20 cellular contexts compared by ENCODE assay signal in genomic region chr18:55287146-55287806, GRCh38.
DNase-seq lines count a peak whose midpoint lies in the region; ATAC-seq and TF ChIP-seq lines count a peak whose summit lies in the region.
"Had no signal": no experiment of that assay in that cellular context is flagged by ENCODE, and none has a peak within 500 bp of the region (broad histone marks: within the 10 kb centered on the region; RNA-seq: fewer than 3 reads in every experiment).

No MANE protein-coding gene starts in this region.

- H3K9me3 ChIP-seq in right atrium auricular region (no peaks in the 10 kb centered on the region), thyroid gland (no peaks in the 10 kb centered on the region), HAP-1 (no peaks in the 10 kb centered on the region)
- H3K9me3 ChIP-seq: tibial nerve had no signal

- H3K27me3 ChIP-seq in right atrium auricular region = no peaks in the 10 kb centered on the region
- H3K27me3 ChIP-seq in thyroid gland = no peaks in the 10 kb centered on the region
- H3K27me3 ChIP-seq in HAP-1 (ENCODE audit: low read depth) = no peaks in the 10 kb centered on the region
- H3K27me3 ChIP-seq: tibial nerve had no signal

- TF ChIP-seq POLR2A in thyroid gland (IDR thresholded peaks at IDR 0.05) = no peak

- H3K4me3 ChIP-seq in right atrium auricular region = no peak overlapping the region
- H3K4me3 ChIP-seq in thyroid gland (replicated peaks in 1 of 3) = no peak overlapping the region
- H3K4me3 ChIP-seq in HAP-1 = no peak overlapping the region
- H3K4me3 ChIP-seq: tibial nerve had no signal

- peak; percentile 2 to 87 (median 62) for DNase-seq in NCI-H1417 (lab: John Stamatoyannopoulos, UW)
- no peak for DNase-seq in NCI-H1417 treated with DMSO at 0.1 percent for 48 hours (lab: John Stamatoyannopoulos, UW)
- DNase-seq in WTC11 (ENCODE audit: low spot score) = no peak
- DNase-seq in right atrium auricular region (ENCODE audit: low spot score) = no peak
- peak; percentile 18 to 27 for DNase-seq in thyroid gland
- DNase-seq in EL = no peak
- DNase-seq in HAP-1 (ENCODE audit: low spot score in 2 of 2) = no peak
- DNase-seq: 8988T; activated CD4-positive, alpha-beta T cell treated with anti-CD3 and anti-CD28 coated beads, Interleukin-2, amount 10 ng/mL, durations not matched to agents 7 days and 5 days; activated T-cell treated with anti-CD3 and anti-CD28 coated beads, Interleukin-2, amount 50 U/mL, for 48 hours; CD4-positive, alpha-beta T cell; erythroblast; naive B cell; NCI-H1105; NCI-H526; stimulated activated CD4-positive, alpha-beta T cell treated with anti-CD3 and anti-CD28 coated beads, Interleukin-1b, Interleukin-23, amount 100 ng/mL, for 48 hours had no signal

- no peaks in the 10 kb centered on the region for H3K9me3 Mint-ChIP-seq in WTC11
- H3K9me3 Mint-ChIP-seq: activated CD4-positive, alpha-beta T cell treated with anti-CD3 and anti-CD28 coated beads, Interleukin-2, amount 10 ng/mL, durations not matched to agents 7 days and 5 days; CD4-positive, alpha-beta T cell; central memory CD8-positive, alpha-beta T cell; naive B cell had no signal

- no peaks in the 10 kb centered on the region for H3K36me3 Mint-ChIP-seq in WTC11

- H3K27ac ChIP-seq in right atrium auricular region (peak overlapping the region; percentile 9 to 28), thyroid gland (no peak overlapping the region)
- H3K27ac ChIP-seq: tibial nerve had no signal

- POLR2A ChIA-PET in WTC11 (lab: Charles Lee) = no interaction called here

- WGBS in thyroid gland, 2 donors = 53 to 61% methylated on average over 11 of the region's 11 CpGs

- H3K4me3 Mint-ChIP-seq in WTC11 = no peak overlapping the region
- H3K4me3 Mint-ChIP-seq: activated CD4-positive, alpha-beta T cell treated with anti-CD3 and anti-CD28 coated beads, Interleukin-2, amount 10 ng/mL, durations not matched to agents 7 days and 5 days; CD4-positive, alpha-beta T cell; central memory CD8-positive, alpha-beta T cell had no signal

- H3K27me3 Mint-ChIP-seq in WTC11 (ENCODE audit: low read depth) = no peaks in the 10 kb centered on the region
- H3K27me3 Mint-ChIP-seq: activated CD4-positive, alpha-beta T cell treated with anti-CD3 and anti-CD28 coated beads, Interleukin-2, amount 10 ng/mL, durations not matched to agents 7 days and 5 days; CD4-positive, alpha-beta T cell; central memory CD8-positive, alpha-beta T cell; naive B cell had no signal

- H3K4me1 Mint-ChIP-seq in WTC11 = peaks cover 36% of the 10 kb centered on the region
- H3K4me1 Mint-ChIP-seq: activated CD4-positive, alpha-beta T cell treated with anti-CD3 and anti-CD28 coated beads, Interleukin-2, amount 10 ng/mL, durations not matched to agents 7 days and 5 days; central memory CD8-positive, alpha-beta T cell had no signal

- in situ Hi-C loops in HAP-1 (cut with MboI; ENCODE audit: low sequenced_read_pairs) = no loop called here

- TF ChIP-seq CTCF in WTC11 (IDR thresholded peaks at IDR 0.05) (no peak), right atrium auricular region (IDR thresholded peaks at IDR 0.05) (no peak), thyroid gland (IDR thresholded peaks at IDR 0.05) (no peak)

- intact Hi-C loops in thyroid gland (cut with DNase I) = no loop called here

- H3K27ac Mint-ChIP-seq in WTC11 = peak overlapping the region; percentile 26; the same call in 1 of the 2 replicates
- H3K27ac Mint-ChIP-seq: activated CD4-positive, alpha-beta T cell treated with anti-CD3 and anti-CD28 coated beads, Interleukin-2, amount 10 ng/mL, durations not matched to agents 7 days and 5 days; CD4-positive, alpha-beta T cell had no signal

- CTCF ChIA-PET in WTC11 (lab: Charles Lee) = interaction anchor here (0.6 to 1.9 kb wide), 2 partner anchors 15 to 53 kb away, joined by 4 to 8 read pairs; no protein-coding TSS in a partner anchor

- ATAC-seq in WTC11 (peak; percentile 72), GM21786 (IDR thresholded peaks at IDR 0.05; ENCODE audit: unreplicated experiment) (no peak)
- ATAC-seq: left lobe of liver had no signal

- H3K36me3 ChIP-seq in right atrium auricular region = no peaks in the 10 kb centered on the region
- H3K36me3 ChIP-seq in thyroid gland = no peaks in the 10 kb centered on the region
- H3K36me3 ChIP-seq in HAP-1 (replicated peaks) = no peaks in the 10 kb centered on the region
- H3K36me3 ChIP-seq: tibial nerve had no signal

- H3K4me1 ChIP-seq in right atrium auricular region = peaks cover 0 to 54% of the 10 kb centered on the region in 2 donors
- peaks cover 7 to 30% of the 10 kb centered on the region in 2 donors for H3K4me1 ChIP-seq in thyroid gland
- no peaks in the 10 kb centered on the region for H3K4me1 ChIP-seq in HAP-1

TF ChIP-seq in WTC11, 78 proteins besides CTCF, POLR2A, EP300 and RAD21:
- no peak for TF ChIP-seq NFATC4 (CRISPR knock-in tag; IDR thresholded peaks at IDR 0.05)
- TF ChIP-seq TEAD4 (CRISPR knock-in tag; IDR thresholded peaks at IDR 0.05) = no peak
- no peak for TF ChIP-seq AFF4 (CRISPR knock-in tag; IDR thresholded peaks at IDR 0.05; ENCODE audit: borderline replicate concordance)
- TF ChIP-seq E2F5 (CRISPR knock-in tag; IDR thresholded peaks at IDR 0.05) = no peak
- TF ChIP-seq TEAD1 (CRISPR knock-in tag; IDR thresholded peaks at IDR 0.05) = no peak
- TF ChIP-seq NR2C2 (CRISPR knock-in tag; IDR thresholded peaks at IDR 0.05) = no peak
- TF ChIP-seq FOXP4 (CRISPR knock-in tag; IDR thresholded peaks at IDR 0.05) = no peak
- no peak for TF ChIP-seq NR3C1 (CRISPR knock-in tag; conservative IDR thresholded peaks at IDR 0.05; ENCODE audit: low read depth)

Comparison
In these comparisons a context has a peak if more than half of its experiments do, and no peak if none do; other contexts are left out.
1. DNase-seq: peak in NCI-H1417 (3 of 3) and thyroid gland (2 of 2); none in NCI-H1417 treated with DMSO at 0.1 percent for 48 hours (single experiment), WTC11 (single experiment), right atrium auricular region (single experiment), EL (single experiment) and HAP-1 (0 of 2).
2. H3K27ac ChIP-seq: peak in right atrium auricular region (2 of 2); none in thyroid gland (0 of 3).